Comparison of ENCODE assay signal across 20 cellular contexts in genomic region chr22:46378499-46379300, GRCh38. TPM values are rescaled to one million over a fixed set of nuclear protein-coding genes. Genes with fewer than 3 reads are reported as not detected.
DNase-seq lines count a peak whose midpoint lies in the region; ATAC-seq and TF ChIP-seq lines count a peak whose summit lies in the region.
"Had no signal": no experiment of that assay in that cellular context is flagged by ENCODE, and none has a peak within 500 bp of the region (broad histone marks: within the 10 kb centered on the region; RNA-seq: fewer than 3 reads in every experiment).

No MANE protein-coding gene starts in this region.

- peaks cover 10% of the 10 kb centered on the region; the same call in 1 of the 2 replicates for H3K79me2 ChIP-seq in PC-9 (ENCODE audit: low read depth)
- H3K79me2 ChIP-seq in MM.1S (ENCODE audit: low read length) = no peaks in the 10 kb centered on the region

- H2AFZ ChIP-seq in PC-9 (no peak overlapping the region), neuronal stem cell (ENCODE audit: low read length) (no peak overlapping the region), MM.1S (ENCODE audit: low read length) (no peak overlapping the region)
- H2AFZ ChIP-seq: GM23248 had no signal

- no peaks in the 10 kb centered on the region for H3K27me3 Mint-ChIP-seq in Calu3 (ENCODE audit: unreplicated experiment)

- H4K20me1 ChIP-seq in PC-9 (ENCODE audit: insufficient read depth) = no peaks in the 10 kb centered on the region
- H4K20me1 ChIP-seq in MM.1S (ENCODE audit: insufficient read depth, low read length) = no peaks in the 10 kb centered on the region

- ATAC-seq in HG02623 (IDR thresholded peaks at IDR 0.05; ENCODE audit: unreplicated experiment) = no peak
- ATAC-seq: stimulated activated effector memory CD8-positive, alpha-beta T cell treated with anti-CD3 and anti-CD28 coated beads, Interleukin-12 subunit alpha, Interleukin-12 subunit beta, amount 100 ng/mL, for 72 hours had no signal

- peak overlapping the region; percentile 11 for H3K14ac ChIP-seq in neuronal stem cell (ENCODE audit: low read length)

- H2BK120ac ChIP-seq in neuronal stem cell (ENCODE audit: low read depth, low read length) = no peak overlapping the region

- peak overlapping the region; percentile 89 for H3K27ac Mint-ChIP-seq in Calu3 (ENCODE audit: unreplicated experiment)
- H3K27ac Mint-ChIP-seq: dendritic cell treated with granulocyte-macrophage colony-stimulating factor and Interleukin-4, amounts not matched to agents 40 ng/mL and 50 ng/mL, for 4 days; stimulated activated effector memory CD8-positive, alpha-beta T cell treated with anti-CD3 and anti-CD28 coated beads, Interleukin-12 subunit alpha, Interleukin-12 subunit beta, amount 100 ng/mL, for 72 hours had no signal

- no peak overlapping the region for H4K8ac ChIP-seq in neuronal stem cell (ENCODE audit: low read depth, low read length)

- peak overlapping the region; percentile 47 for H3K4me3 Mint-ChIP-seq in Calu3 (ENCODE audit: low read depth, unreplicated experiment)
- H3K4me3 Mint-ChIP-seq: dendritic cell treated with granulocyte-macrophage colony-stimulating factor and Interleukin-4, amounts not matched to agents 40 ng/mL and 50 ng/mL, for 4 days; stimulated activated effector memory CD8-positive, alpha-beta T cell treated with anti-CD3 and anti-CD28 coated beads, Interleukin-12 subunit alpha, Interleukin-12 subunit beta, amount 100 ng/mL, for 72 hours had no signal

- peak overlapping the region; percentile 44 for H2BK12ac ChIP-seq in neuronal stem cell (ENCODE audit: low read length)

- peaks cover 73% of the 10 kb centered on the region for H3K4me1 Mint-ChIP-seq in Calu3 (ENCODE audit: low read depth, unreplicated experiment)

- POLR2A ChIA-PET in PC-9 (lab: Charles Lee; ENCODE audit: unreplicated experiment) = no interaction called here

- peak overlapping the region; percentile 22 for H2BK15ac ChIP-seq in neuronal stem cell (ENCODE audit: low read length)

- H4K91ac ChIP-seq in neuronal stem cell (ENCODE audit: low read depth, low read length, poor library complexity) = no peak overlapping the region

- no peaks in the 10 kb centered on the region for H3K9me3 ChIP-seq in PC-9 (ENCODE audit: insufficient read depth, low read depth)
- H3K9me3 ChIP-seq in iPS-20b (ENCODE audit: insufficient read depth, low read depth, low read length) = peaks cover 7% of the 10 kb centered on the region; the same call in 1 of the 2 replicates
- peaks cover 11 to 15% of the 10 kb centered on the region in 2 donors for H3K9me3 ChIP-seq in neuronal stem cell (replicated peaks in 1 of 2; ENCODE audit: control insufficient read depth in 2 of 2, insufficient read depth in 1 of 2, low read depth in 1 of 2, low read length in 2 of 2)
- H3K9me3 ChIP-seq in MM.1S (replicated peaks; ENCODE audit: insufficient read depth, low read length) = no peaks in the 10 kb centered on the region
- H3K9me3 ChIP-seq: vagina had no signal

- peaks cover 8% of the 10 kb centered on the region for H3K9me3 Mint-ChIP-seq in Calu3 (ENCODE audit: low read depth, unreplicated experiment)

- DNase-seq in Calu3 (peak; percentile 53), PC-9 (no peak), neuronal stem cell (ENCODE audit: low spot score) (no peak), MM.1S (no peak), AG08396 (ENCODE audit: low spot score) (no peak), AG20443 (ENCODE audit: low spot score) (no peak)
- DNase-seq: activated gamma-delta T cell treated with Interleukin-2 at 50 U/mL for 16 hours, GM23248, Karpas-422, NCI-H1694 treated with DMSO at 0.1 percent for 48 hours, NCI-H524, SW 1271, WERI-Rb-1 had no signal

- H3K18ac ChIP-seq in neuronal stem cell (ENCODE audit: low read length) = peak overlapping the region; percentile 95

- H3K4me1 ChIP-seq in PC-9 (replicated peaks; ENCODE audit: insufficient read depth) = peaks cover 66% of the 10 kb centered on the region
- H3K4me1 ChIP-seq in iPS-20b (ENCODE audit: insufficient read depth, low read length) = peaks cover 25% of the 10 kb centered on the region
- peaks cover 34% of the 10 kb centered on the region in 2 donors for H3K4me1 ChIP-seq in neuronal stem cell (ENCODE audit: control insufficient read depth in 2 of 2, insufficient read depth in 1 of 2, low read depth in 1 of 2, low read length in 2 of 2)
- no peaks in the 10 kb centered on the region for H3K4me1 ChIP-seq in MM.1S (ENCODE audit: low read length)
- H3K4me1 ChIP-seq: ascending aorta had no signal

- peak overlapping the region; percentile 77 for H3K4me2 ChIP-seq in PC-9
- H3K4me2 ChIP-seq in neuronal stem cell (ENCODE audit: insufficient read depth, low read length, poor library complexity, severe bottlenecking) = peak overlapping the region; percentile 49
- H3K4me2 ChIP-seq in MM.1S (ENCODE audit: low read depth, low read length) = no peak overlapping the region

- intact Hi-C loops in Calu3 (cut with micrococcal nuclease; ENCODE audit: unreplicated experiment) (no loop called here), PC-9 (cut with micrococcal nuclease; ENCODE audit: unreplicated experiment) (loop anchor here (5.0 kb wide), 1 partner anchor 374 kb away; no protein-coding TSS in a partner anchor)

- H3F3A ChIP-seq in PC-9 (ENCODE audit: insufficient read depth, low read depth) (peaks cover 37% of the 10 kb centered on the region), MM.1S (ENCODE audit: insufficient read depth, low read length) (no peaks in the 10 kb centered on the region)

- no peak for TF ChIP-seq CTCF in Calu3 (IDR thresholded peaks at IDR 0.05; ENCODE audit: unreplicated experiment)
- TF ChIP-seq CTCF in PC-9 (conservative IDR thresholded peaks at IDR 0.05) = no peak
- TF ChIP-seq CTCF in MM.1S (IDR thresholded peaks at IDR 0.05; ENCODE audit: low read length) = no peak

- peaks cover 10% of the 10 kb centered on the region for H3K36me3 ChIP-seq in PC-9 (ENCODE audit: low read depth)
- peaks cover 11% of the 10 kb centered on the region for H3K36me3 ChIP-seq in iPS-20b (ENCODE audit: insufficient read depth, low read depth, low read length)
- peaks cover 2 to 45% of the 10 kb centered on the region in 2 donors for H3K36me3 ChIP-seq in neuronal stem cell (replicated peaks in 1 of 2; ENCODE audit: control insufficient read depth in 2 of 2, insufficient read depth in 2 of 2, low read length in 2 of 2)
- no peaks in the 10 kb centered on the region for H3K36me3 ChIP-seq in MM.1S (replicated peaks; ENCODE audit: insufficient read depth, low read length)
- H3K36me3 ChIP-seq: ascending aorta, WERI-Rb-1 had no signal

- peaks cover 68% of the 10 kb centered on the region for H3K36me3 Mint-ChIP-seq in Calu3 (ENCODE audit: insufficient read depth, unreplicated experiment)
- H3K36me3 Mint-ChIP-seq: stimulated activated effector memory CD8-positive, alpha-beta T cell treated with anti-CD3 and anti-CD28 coated beads, Interleukin-12 subunit alpha, Interleukin-12 subunit beta, amount 100 ng/mL, for 72 hours had no signal

- H3K9ac ChIP-seq in iPS-20b (ENCODE audit: low read depth, low read length) (peak overlapping the region; percentile 30; the same call in 1 of the 2 replicates), neuronal stem cell (ENCODE audit: low read depth, low read length, poor library complexity) (no peak overlapping the region), MM.1S (ENCODE audit: low read length) (no peak overlapping the region)
- H3K9ac ChIP-seq: GM23248 had no signal

- H3K4ac ChIP-seq in neuronal stem cell (ENCODE audit: low read length) = peak overlapping the region; percentile 27

- H2BK5ac ChIP-seq in neuronal stem cell (ENCODE audit: low read length) = no peak overlapping the region

- peak overlapping the region; percentile 57 for H2AK5ac ChIP-seq in neuronal stem cell (ENCODE audit: low read depth, low read length)

- H3K79me1 ChIP-seq in neuronal stem cell (ENCODE audit: low read depth, low read length) = peaks cover 2% of the 10 kb centered on the region

- H3K9me2 ChIP-seq in PC-9 (ENCODE audit: insufficient read depth) = no peaks in the 10 kb centered on the region
- no peaks in the 10 kb centered on the region for H3K9me2 ChIP-seq in MM.1S (replicated peaks; ENCODE audit: insufficient read depth, low read length)

- no CpG with 5 or more reads among the region's 31 CpGs for WGBS in neuronal stem cell (ENCODE audit: extremely low coverage in 2 of 2, insufficient read length in 2 of 2, insufficient replicate concordance in 1 of 2), 2 donors

- CTCF ChIA-PET in Calu3 (lab: Charles Lee) = interaction anchor here (0.7 to 4.2 kb wide), 2 partner anchors 11 to 26 kb away, joined by 13 to 37 read pairs; no protein-coding TSS in a partner anchor
- CTCF ChIA-PET in PC-9 (lab: Charles Lee) = no interaction called here

- BruUV-seq in Calu3 (replicated peaks; lab: Mats Ljungman, UMichigan) (no TSS peak), PC-9 (replicated peaks; lab: Mats Ljungman, UMichigan) (no TSS peak)

- H3K27ac ChIP-seq in PC-9 = peak overlapping the region; percentile 95
- H3K27ac ChIP-seq in iPS-20b (ENCODE audit: low read length) = no peak overlapping the region
- no peak overlapping the region for H3K27ac ChIP-seq in neuronal stem cell (replicated peaks; ENCODE audit: low read length)
- no peak overlapping the region for H3K27ac ChIP-seq in MM.1S (ENCODE audit: low read length)
- H3K27ac ChIP-seq: ascending aorta, GM23248, WERI-Rb-1 had no signal

- H3K4me3 ChIP-seq in PC-9 = no peak overlapping the region; the same call in 1 of the 2 replicates
- peak overlapping the region; percentile 36; the same call in 1 of the 2 replicates for H3K4me3 ChIP-seq in iPS-20b (ENCODE audit: low read length)
- H3K4me3 ChIP-seq in neuronal stem cell (ENCODE audit: low read length in 2 of 2) = no peak overlapping the region
- no peak overlapping the region for H3K4me3 ChIP-seq in MM.1S (ENCODE audit: low read length)
- H3K4me3 ChIP-seq: ascending aorta, GM23248, heart left ventricle, vagina had no signal

- H3K27me3 ChIP-seq in PC-9 (ENCODE audit: insufficient read depth, low read depth) (no peaks in the 10 kb centered on the region), iPS-20b (ENCODE audit: insufficient read depth, low read length) (no peaks in the 10 kb centered on the region; the same call in 1 of the 2 replicates), neuronal stem cell (ENCODE audit: control insufficient read depth in 3 of 3, insufficient read depth in 3 of 3, low read depth in 1 of 3, low read length in 3 of 3) (peaks cover 0 to 21% (median 0%) of the 10 kb centered on the region in 3 experiments), MM.1S (replicated peaks; ENCODE audit: insufficient read depth, low read length) (peaks cover 63% of the 10 kb centered on the region)
- H3K27me3 ChIP-seq: ascending aorta, heart left ventricle, vagina had no signal

- peak overlapping the region; percentile 28 for H3K23ac ChIP-seq in neuronal stem cell (ENCODE audit: low read depth, low read length, poor library complexity)

RNA-seq across cellular contexts. Expression of gene TRMU, which starts 43.2 kb away (rescaled TPM):
- total RNA-seq in Calu3 (2022) = 74.8 and 79.6 TPM in 2 replicates
- total RNA-seq in PC-9 (2021) = 51.5 and 58.2 TPM in 2 replicates
- polyA plus RNA-seq in neuronal stem cell (2013, experiment 1 of 2) = 30.9 TPM
- polyA plus RNA-seq in neuronal stem cell (2013, experiment 2 of 2) = 33.3 TPM
